8 cellular contexts compared by ENCODE assay signal in the genomic region with DNA sequence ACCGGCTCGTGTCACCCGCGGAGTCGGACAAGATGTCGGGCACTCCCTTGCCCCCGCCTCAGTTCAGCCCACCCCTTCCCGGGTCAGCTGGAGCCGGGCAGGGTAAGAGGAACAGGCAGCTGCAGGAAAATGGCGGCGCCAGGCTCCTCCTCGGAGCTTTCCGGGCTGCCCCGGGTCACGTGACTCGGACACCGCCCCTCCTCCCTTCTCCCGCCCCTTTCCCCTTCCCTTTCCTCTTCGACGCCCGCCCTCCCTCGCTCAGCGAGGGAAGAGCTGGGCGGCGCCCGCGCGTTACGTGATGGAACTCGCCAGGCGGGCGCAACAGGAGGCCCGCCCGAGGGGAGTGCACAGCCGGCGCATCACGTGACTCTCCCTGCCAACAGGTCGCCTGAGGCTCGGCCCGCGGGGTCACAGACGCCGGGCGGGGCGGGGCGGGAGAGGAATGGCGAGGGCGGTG. TPM values are rescaled to one million over a fixed set of nuclear protein-coding genes. Genes with fewer than 3 reads are reported as not detected.
DNase-seq lines count a peak whose midpoint lies in the region; ATAC-seq and TF ChIP-seq lines count a peak whose summit lies in the region.

A gene with protein sequence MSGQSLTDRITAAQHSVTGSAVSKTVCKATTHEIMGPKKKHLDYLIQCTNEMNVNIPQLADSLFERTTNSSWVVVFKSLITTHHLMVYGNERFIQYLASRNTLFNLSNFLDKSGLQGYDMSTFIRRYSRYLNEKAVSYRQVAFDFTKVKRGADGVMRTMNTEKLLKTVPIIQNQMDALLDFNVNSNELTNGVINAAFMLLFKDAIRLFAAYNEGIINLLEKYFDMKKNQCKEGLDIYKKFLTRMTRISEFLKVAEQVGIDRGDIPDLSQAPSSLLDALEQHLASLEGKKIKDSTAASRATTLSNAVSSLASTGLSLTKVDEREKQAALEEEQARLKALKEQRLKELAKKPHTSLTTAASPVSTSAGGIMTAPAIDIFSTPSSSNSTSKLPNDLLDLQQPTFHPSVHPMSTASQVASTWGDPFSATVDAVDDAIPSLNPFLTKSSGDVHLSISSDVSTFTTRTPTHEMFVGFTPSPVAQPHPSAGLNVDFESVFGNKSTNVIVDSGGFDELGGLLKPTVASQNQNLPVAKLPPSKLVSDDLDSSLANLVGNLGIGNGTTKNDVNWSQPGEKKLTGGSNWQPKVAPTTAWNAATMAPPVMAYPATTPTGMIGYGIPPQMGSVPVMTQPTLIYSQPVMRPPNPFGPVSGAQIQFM (minus strand): TSS at position 134 of the 457 bp plus-strand sequence. CDS start 304 bp downstream, outside the sequence.

- H3K4me1 Mint-ChIP-seq in activated naive CD8-positive, alpha-beta T cell treated with anti-CD3 and anti-CD28 coated beads, Interleukin-2, amount 10 ng/mL, durations not matched to agents 7 days and 5 days = peaks cover 23% of the 10 kb centered on the region

- H3K9me3 Mint-ChIP-seq in activated naive CD8-positive, alpha-beta T cell treated with anti-CD3 and anti-CD28 coated beads, Interleukin-2, amount 10 ng/mL, durations not matched to agents 7 days and 5 days = no peaks in the 10 kb centered on the region

- peaks cover 46% of the 10 kb centered on the region for H3K79me2 ChIP-seq in SU-DHL-6 (ENCODE audit: insufficient read depth, low read length)

- POLR2A ChIA-PET in activated naive CD8-positive, alpha-beta T cell treated with anti-CD3 and anti-CD28 coated beads, Interleukin-2, amount 10 ng/mL, durations not matched to agents 7 days and 5 days (lab: Charles Lee) = interaction anchor here (0.5 to 3.1 kb wide), 14 partner anchors 28 to 421 kb away, joined by 3 to 12 read pairs (median 3); a partner anchor contains a TSS

- peaks cover 9% of the 10 kb centered on the region for H3K4me1 ChIP-seq in ovary (ENCODE audit: insufficient read depth)
- H3K4me1 ChIP-seq in thyroid gland = peaks cover 7 to 13% of the 10 kb centered on the region in 2 donors

- peak within 1 kb of the TSS; percentile 86 for H3K9ac ChIP-seq in SU-DHL-6 (ENCODE audit: low read length)

- DNase-seq in NCI-H128 (lab: John Stamatoyannopoulos, UW; ENCODE audit: unreplicated experiment) = peak; percentile 93
- peak; percentile 95 for DNase-seq in activated naive CD8-positive, alpha-beta T cell treated with anti-CD3 and anti-CD28 coated beads, Interleukin-2, amount 10 ng/mL, durations not matched to agents 7 days and 5 days
- peak; percentile 94 to 100 (median 98) for DNase-seq in head of caudate nucleus
- peak; percentile 97 to 98 (median 98) for DNase-seq in ovary
- DNase-seq in thyroid gland = peak; percentile 98 to 99

- TF ChIP-seq POLR2A in GM10847 (IDR thresholded peaks at IDR 0.05; ENCODE audit: extremely low read depth, insufficient read length) (peak; percentile 65), ovary (IDR thresholded peaks at IDR 0.05) (peak; percentile 83), thyroid gland (IDR thresholded peaks at IDR 0.05) (peak; percentile 56 to 91)

- intact Hi-C loops in head of caudate nucleus (cut with DNase I) (loop anchor here (2.0 kb wide), 3 partner anchors 26 to 124 kb away; no protein-coding TSS in a partner anchor), ovary (cut with DNase I) (loop anchor here in 1 of 4 donors (10.0 kb wide), 1 partner anchor 106 kb away; no protein-coding TSS in a partner anchor), thyroid gland (cut with DNase I) (no loop called here)

- peaks cover 23% of the 10 kb centered on the region for H4K20me1 ChIP-seq in SU-DHL-6 (ENCODE audit: low read depth, low read length)

- peak within 1 kb of the TSS; percentile 99 for H3K4me3 Mint-ChIP-seq in activated naive CD8-positive, alpha-beta T cell treated with anti-CD3 and anti-CD28 coated beads, Interleukin-2, amount 10 ng/mL, durations not matched to agents 7 days and 5 days

- H3F3A ChIP-seq in SU-DHL-6 (ENCODE audit: insufficient read depth) = peaks cover 21% of the 10 kb centered on the region

- 0 to 1% (median 0%) methylated on average over 26 to 48 of the region's 48 CpGs for WGBS in ovary, 3 donors
- WGBS in thyroid gland, 2 donors = 0% methylated on average over 14 to 23 of the region's 48 CpGs

- H3K4me3 ChIP-seq in SU-DHL-6 (ENCODE audit: insufficient read depth, low read length, poor library complexity, severe bottlenecking) = peak within 1 kb of the TSS; percentile 96
- peak within 1 kb of the TSS; percentile 84 for H3K4me3 ChIP-seq in ovary
- H3K4me3 ChIP-seq in thyroid gland (replicated peaks in 1 of 3) = peak within 1 kb of the TSS; percentile 74 to 89 (median 77)

- H3K27me3 Mint-ChIP-seq in activated naive CD8-positive, alpha-beta T cell treated with anti-CD3 and anti-CD28 coated beads, Interleukin-2, amount 10 ng/mL, durations not matched to agents 7 days and 5 days = peaks cover 7% of the 10 kb centered on the region

- H3K9me3 ChIP-seq in SU-DHL-6 (ENCODE audit: insufficient read depth, low read length) (no peaks in the 10 kb centered on the region), ovary (no peaks in the 10 kb centered on the region), thyroid gland (no peaks in the 10 kb centered on the region)

- ATAC-seq in HG02678 (IDR thresholded peaks at IDR 0.05; ENCODE audit: unreplicated experiment) = peak; percentile 83
- peak; percentile 92 for ATAC-seq in activated naive CD8-positive, alpha-beta T cell treated with anti-CD3 and anti-CD28 coated beads, Interleukin-2, amount 10 ng/mL, durations not matched to agents 7 days and 5 days (ENCODE audit: low read depth)

- H3K36me3 ChIP-seq in SU-DHL-6 (ENCODE audit: low read length) = no peaks in the 10 kb centered on the region
- H3K36me3 ChIP-seq in ovary = no peaks in the 10 kb centered on the region
- H3K36me3 ChIP-seq in thyroid gland = no peaks in the 10 kb centered on the region

- TF ChIP-seq CTCF in SU-DHL-6 (IDR thresholded peaks at IDR 0.05; ENCODE audit: insufficient read depth, low read length, poor library complexity, severe bottlenecking) (no peak), ovary (IDR thresholded peaks at IDR 0.05) (peak in 1 of 3 donors; percentile 20), thyroid gland (IDR thresholded peaks at IDR 0.05) (peak in 2 of 6 experiments; percentile 20 to 30)

- TF ChIP-seq EP300 in ovary (IDR thresholded peaks at IDR 0.05) = peak; percentile 61

- peak within 1 kb of the TSS; percentile 85 for H3K4me2 ChIP-seq in SU-DHL-6 (ENCODE audit: low read depth, low read length, poor library complexity, severe bottlenecking)

- H3K27me3 ChIP-seq in SU-DHL-6 (ENCODE audit: low read length) (no peaks in the 10 kb centered on the region), ovary (no peaks in the 10 kb centered on the region), thyroid gland (no peaks in the 10 kb centered on the region)

- peak within 1 kb of the TSS; percentile 79 for H3K27ac ChIP-seq in SU-DHL-6 (ENCODE audit: low read depth, low read length)
- peak within 1 kb of the TSS; percentile 85 to 88 for H3K27ac ChIP-seq in ovary
- H3K27ac ChIP-seq in thyroid gland = peak within 1 kb of the TSS; percentile 92 to 96 (median 94)

- peak within 1 kb of the TSS; percentile 64 for H2AFZ ChIP-seq in SU-DHL-6 (ENCODE audit: low read depth, low read length, severe bottlenecking)

- H3K36me3 Mint-ChIP-seq in activated naive CD8-positive, alpha-beta T cell treated with anti-CD3 and anti-CD28 coated beads, Interleukin-2, amount 10 ng/mL, durations not matched to agents 7 days and 5 days = peaks cover 3% of the 10 kb centered on the region

- H3K27ac Mint-ChIP-seq in activated naive CD8-positive, alpha-beta T cell treated with anti-CD3 and anti-CD28 coated beads, Interleukin-2, amount 10 ng/mL, durations not matched to agents 7 days and 5 days = peak within 1 kb of the TSS; percentile 94

- H3K9me2 ChIP-seq in SU-DHL-6 (replicated peaks; ENCODE audit: insufficient read depth, low read length) = no peaks in the 10 kb centered on the region

RNA-seq across cellular contexts. Expression of the gene that starts here (rescaled TPM):
- total RNA-seq in activated naive CD8-positive, alpha-beta T cell treated with anti-CD3 and anti-CD28 coated beads, Interleukin-2, amount 10 ng/mL, durations not matched to agents 7 days and 5 days = 100 to 1,000 TPM; 103 to 115 TPM
- total RNA-seq in ovary = 100 to 1,000 TPM; 176 to 274 (median 206) TPM
- 100 to 1,000 TPM; 103 to 250 TPM for polyA plus RNA-seq in ovary
- total RNA-seq in thyroid gland = 100 to 1,000 TPM; 198 to 320 (median 220) TPM

Comparison
In these comparisons a context has a peak if more than half of its experiments do, and no peak if none do; other contexts are left out.
1. Peak in every context shown above with its lines: DNase-seq, ATAC-seq, H3K4me3 ChIP-seq and H3K27ac ChIP-seq.